In the genomic region with DNA sequence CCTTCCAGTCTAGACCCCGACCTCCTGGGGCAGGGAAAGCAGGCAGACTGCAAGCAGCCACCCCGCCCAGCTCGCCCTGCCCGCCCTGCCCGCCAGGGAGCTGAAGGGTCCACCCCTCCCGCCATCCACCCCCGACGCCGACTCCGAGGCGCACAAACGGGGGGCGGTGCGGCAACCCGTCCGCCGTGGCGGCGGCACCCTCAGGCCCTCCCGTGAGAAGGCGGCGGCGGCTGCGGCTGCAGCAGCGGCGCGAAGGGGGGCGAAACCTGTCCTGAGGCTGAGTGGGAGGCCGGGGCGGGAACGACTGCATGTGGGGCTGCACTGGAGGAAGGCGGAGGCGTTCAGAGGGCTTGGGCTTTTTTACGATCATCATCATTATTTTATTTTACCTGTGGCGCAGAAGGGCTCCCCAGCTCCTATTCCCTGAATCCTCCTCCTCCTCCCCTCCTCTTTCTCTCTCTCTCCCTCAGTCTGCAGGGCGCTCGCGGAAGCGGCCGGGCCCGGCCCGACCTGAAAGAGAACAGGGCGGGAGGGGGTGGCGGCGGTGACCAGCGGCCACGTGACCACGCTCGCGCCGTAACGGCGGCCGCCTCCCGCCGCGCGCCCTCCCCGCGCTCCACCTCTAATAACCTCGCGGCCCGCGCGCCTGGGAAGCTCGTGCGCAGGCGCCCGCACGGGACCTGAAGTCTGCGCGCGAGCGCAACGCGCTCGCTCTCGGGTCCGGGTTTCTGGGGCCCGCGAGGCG, we compare ENCODE assay signal across 8 cellular contexts. TPM values are rescaled to one million over a fixed set of nuclear protein-coding genes. Genes with fewer than 3 reads are reported as not detected.
A peak's percentile ranks its signal among the peaks of the same experiment; 100 is the strongest.
DNase-seq lines count a peak whose midpoint lies in the region; ATAC-seq lines count a peak whose summit lies in the region.

A gene with protein sequence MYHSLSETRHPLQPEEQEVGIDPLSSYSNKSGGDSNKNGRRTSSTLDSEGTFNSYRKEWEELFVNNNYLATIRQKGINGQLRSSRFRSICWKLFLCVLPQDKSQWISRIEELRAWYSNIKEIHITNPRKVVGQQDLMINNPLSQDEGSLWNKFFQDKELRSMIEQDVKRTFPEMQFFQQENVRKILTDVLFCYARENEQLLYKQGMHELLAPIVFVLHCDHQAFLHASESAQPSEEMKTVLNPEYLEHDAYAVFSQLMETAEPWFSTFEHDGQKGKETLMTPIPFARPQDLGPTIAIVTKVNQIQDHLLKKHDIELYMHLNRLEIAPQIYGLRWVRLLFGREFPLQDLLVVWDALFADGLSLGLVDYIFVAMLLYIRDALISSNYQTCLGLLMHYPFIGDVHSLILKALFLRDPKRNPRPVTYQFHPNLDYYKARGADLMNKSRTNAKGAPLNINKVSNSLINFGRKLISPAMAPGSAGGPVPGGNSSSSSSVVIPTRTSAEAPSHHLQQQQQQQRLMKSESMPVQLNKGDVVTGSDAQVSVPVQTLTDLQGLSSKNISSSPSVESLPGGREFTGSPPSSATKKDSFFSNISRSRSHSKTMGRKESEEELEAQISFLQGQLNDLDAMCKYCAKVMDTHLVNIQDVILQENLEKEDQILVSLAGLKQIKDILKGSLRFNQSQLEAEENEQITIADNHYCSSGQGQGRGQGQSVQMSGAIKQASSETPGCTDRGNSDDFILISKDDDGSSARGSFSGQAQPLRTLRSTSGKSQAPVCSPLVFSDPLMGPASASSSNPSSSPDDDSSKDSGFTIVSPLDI (minus strand): TSS at position 540 of the 745 bp plus-strand sequence. CDS start 234,061 bp downstream, outside the sequence.

- H3K27me3 ChIP-seq in NT2/D1 (ENCODE audit: insufficient read depth, insufficient read length) = no peaks in the 10 kb centered on the region

- no peaks in the 10 kb centered on the region for H3K4me1 ChIP-seq in NT2/D1 (ENCODE audit: insufficient read depth, insufficient read length)

- DNase-seq in CMK (ENCODE audit: low read depth) = peak; percentile 93
- peak; percentile 9 for DNase-seq in HPDE6-E6E7 (ENCODE audit: extremely low spot score)
- DNase-seq in NT2/D1 (ENCODE audit: low read depth, low spot score) = peak; percentile 95
- peak; percentile 96 for DNase-seq in activated CD8-positive, alpha-beta memory T cell treated with anti-CD3 and anti-CD28 coated beads, Interleukin-2, amount 10 ng/mL, durations not matched to agents 7 days and 5 days
- peak; percentile 96 for DNase-seq in midbrain (lab: John Stamatoyannopoulos, UW)
- peak; percentile 76 to 84 for DNase-seq in stimulated activated CD8-positive, alpha-beta memory T cell treated with anti-CD3 and anti-CD28 coated beads, Interleukin-2, amount 100 ng/mL, for 1 hour (ENCODE audit: low read depth in 2 of 2)

- H3K4me3 Mint-ChIP-seq in activated CD8-positive, alpha-beta memory T cell treated with anti-CD3 and anti-CD28 coated beads, Interleukin-2, amount 10 ng/mL, durations not matched to agents 7 days and 5 days = peak within 1 kb of the TSS; percentile 88

- no peaks in the 10 kb centered on the region for H3K9me3 Mint-ChIP-seq in activated CD8-positive, alpha-beta memory T cell treated with anti-CD3 and anti-CD28 coated beads, Interleukin-2, amount 10 ng/mL, durations not matched to agents 7 days and 5 days (ENCODE audit: low read depth)

- peaks cover 8% of the 10 kb centered on the region for H3K36me3 Mint-ChIP-seq in activated CD8-positive, alpha-beta memory T cell treated with anti-CD3 and anti-CD28 coated beads, Interleukin-2, amount 10 ng/mL, durations not matched to agents 7 days and 5 days

- H3K4me1 Mint-ChIP-seq in activated CD8-positive, alpha-beta memory T cell treated with anti-CD3 and anti-CD28 coated beads, Interleukin-2, amount 10 ng/mL, durations not matched to agents 7 days and 5 days = peaks cover 52% of the 10 kb centered on the region

- no peaks in the 10 kb centered on the region for H3K36me3 ChIP-seq in NT2/D1 (ENCODE audit: insufficient read depth, insufficient read length, low read length)

- H3K9ac ChIP-seq in NT2/D1 (ENCODE audit: insufficient read length, low read depth) = peak within 1 kb of the TSS; percentile 93

- CTCF ChIA-PET in activated CD8-positive, alpha-beta memory T cell treated with anti-CD3 and anti-CD28 coated beads, Interleukin-2, amount 10 ng/mL, durations not matched to agents 7 days and 5 days (lab: Charles Lee) = interaction anchor here (1.0 to 1.8 kb wide), 3 partner anchors 10 to 97 kb away, joined by 4 to 8 read pairs (median 4); no protein-coding TSS in a partner anchor

- peak; percentile 83 for ATAC-seq in GM19467 (IDR thresholded peaks at IDR 0.05; ENCODE audit: unreplicated experiment)
- ATAC-seq in activated CD8-positive, alpha-beta memory T cell treated with anti-CD3 and anti-CD28 coated beads, Interleukin-2, amount 10 ng/mL, durations not matched to agents 7 days and 5 days = peak; percentile 95

- H3K27me3 Mint-ChIP-seq in activated CD8-positive, alpha-beta memory T cell treated with anti-CD3 and anti-CD28 coated beads, Interleukin-2, amount 10 ng/mL, durations not matched to agents 7 days and 5 days = no peaks in the 10 kb centered on the region

- peak within 1 kb of the TSS; percentile 96 for H3K27ac Mint-ChIP-seq in activated CD8-positive, alpha-beta memory T cell treated with anti-CD3 and anti-CD28 coated beads, Interleukin-2, amount 10 ng/mL, durations not matched to agents 7 days and 5 days

- in situ Hi-C loops in endometrial microvascular endothelial cells (cut with HindIII; ENCODE audit: inconsistent ontology term, low pct_unique_long_range_greater_than_20kb, low sequenced_read_pairs) = no loop called here

- H3K9me3 ChIP-seq in NT2/D1 (ENCODE audit: insufficient read depth, low read length) = no peaks in the 10 kb centered on the region

- peak within 1 kb of the TSS; percentile 73 for H3K4me3 ChIP-seq in NT2/D1 (ENCODE audit: insufficient read length, low read depth)

RNA-seq across cellular contexts. Expression of the gene that starts here (rescaled TPM):
- total RNA-seq in activated CD8-positive, alpha-beta memory T cell treated with anti-CD3 and anti-CD28 coated beads, Interleukin-2, amount 10 ng/mL, durations not matched to agents 7 days and 5 days = 10 to 100 TPM; 54.3 to 58.9 TPM
- total RNA-seq in endometrial microvascular endothelial cells (ENCODE audit: inconsistent ontology term) = 46.6 TPM

Comparison
In these comparisons a context has a peak if more than half of its experiments do, and no peak if none do; other contexts are left out.
1. Peak in every context shown above with its lines: DNase-seq, ATAC-seq and H3K4me3 ChIP-seq.
2. DNase-seq: peak in every context shown above with its lines; median percentile 96 in activated CD8-positive, alpha-beta memory T cell treated with anti-CD3 and anti-CD28 coated beads, Interleukin-2, amount 10 ng/mL, durations not matched to agents 7 days and 5 days; 96 in midbrain; 95 in NT2/D1; 93 in CMK; 80 in stimulated activated CD8-positive, alpha-beta memory T cell treated with anti-CD3 and anti-CD28 coated beads, Interleukin-2, amount 100 ng/mL, for 1 hour; 9 in HPDE6-E6E7.